Comparison of ENCODE assay signal across 8 cellular contexts in genomic region chr14:32076278-32077080, GRCh38. TPM values are rescaled to one million over a fixed set of nuclear protein-coding genes. Genes with fewer than 3 reads are reported as not detected.
DNase-seq lines count a peak whose midpoint lies in the region; ATAC-seq, FAIRE-seq and TF ChIP-seq lines count a peak whose summit lies in the region.

No MANE protein-coding gene starts in this region.

- H3K9ac ChIP-seq in Loucy (ENCODE audit: low read depth, low read length, poor library complexity, severe bottlenecking), result peak overlapping the region; percentile 89

- WGBS in thymus, result under 1% methylated on average over 76 of the region's 76 CpGs

- peaks cover 3% of the 10 kb centered on the region for H3K36me3 Mint-ChIP-seq in activated naive CD8-positive, alpha-beta T cell treated with anti-CD3 and anti-CD28 coated beads, Interleukin-2, amount 10 ng/mL, durations not matched to agents 7 days and 5 days
- H3K36me3 Mint-ChIP-seq in osteocyte (ENCODE audit: unreplicated experiment), result no peaks in the 10 kb centered on the region

- H2AFZ ChIP-seq in Loucy (ENCODE audit: low read length), result peak overlapping the region; percentile 99

- TF ChIP-seq CTCF in Loucy (conservative IDR thresholded peaks at IDR 0.05; ENCODE audit: low read length), result no peak
- no peak for TF ChIP-seq CTCF in osteocyte (IDR thresholded peaks at IDR 0.05)

- TF ChIP-seq POLR2A in H54 (IDR thresholded peaks at IDR 0.05; ENCODE audit: low read depth, low read length), result no peak; the same call in 1 of the 2 replicates

- peaks cover 12% of the 10 kb centered on the region for H3K27me3 Mint-ChIP-seq in activated naive CD8-positive, alpha-beta T cell treated with anti-CD3 and anti-CD28 coated beads, Interleukin-2, amount 10 ng/mL, durations not matched to agents 7 days and 5 days
- H3K27me3 Mint-ChIP-seq in osteocyte (ENCODE audit: unreplicated experiment), result no peaks in the 10 kb centered on the region

- H3K9me3 Mint-ChIP-seq in activated naive CD8-positive, alpha-beta T cell treated with anti-CD3 and anti-CD28 coated beads, Interleukin-2, amount 10 ng/mL, durations not matched to agents 7 days and 5 days, result no peaks in the 10 kb centered on the region
- H3K9me3 Mint-ChIP-seq in osteocyte (ENCODE audit: unreplicated experiment), result no peaks in the 10 kb centered on the region

- peaks cover 24% of the 10 kb centered on the region for H3K4me1 Mint-ChIP-seq in activated naive CD8-positive, alpha-beta T cell treated with anti-CD3 and anti-CD28 coated beads, Interleukin-2, amount 10 ng/mL, durations not matched to agents 7 days and 5 days
- H3K4me1 Mint-ChIP-seq in osteocyte (ENCODE audit: unreplicated experiment), result peaks cover 38% of the 10 kb centered on the region

- H4K20me1 ChIP-seq in Loucy (ENCODE audit: insufficient read depth, low read length, poor library complexity, severe bottlenecking), result peaks cover 27% of the 10 kb centered on the region

- peak; percentile 96 for DNase-seq in EL
- DNase-seq in H54 (ENCODE audit: insufficient read length, low spot score), result peak; percentile 36
- peak; percentile 95 for DNase-seq in SK-MEL-5 (ENCODE audit: low read depth, low spot score)
- peak; percentile 87 for DNase-seq in activated naive CD8-positive, alpha-beta T cell treated with anti-CD3 and anti-CD28 coated beads, Interleukin-2, amount 10 ng/mL, durations not matched to agents 7 days and 5 days
- peak; percentile 97 for DNase-seq in Right ventricle myocardium inferior (ENCODE audit: missing footprints)
- DNase-seq in osteocyte (ENCODE audit: extremely low spot score, unreplicated experiment), result peak; percentile 99

- H3K4me3 ChIP-seq in Loucy (ENCODE audit: low read length, poor library complexity, severe bottlenecking) (peak overlapping the region; percentile 96), thymus (ENCODE audit: low read length) (peak overlapping the region; percentile 84)

- intact Hi-C loops in Right ventricle myocardium inferior (cut with DNase I), result loop anchor here (1.0 to 10.0 kb wide), 9 partner anchors 51 to 619 kb away; partner anchors contain the start of genes DTD2, NUBPL and RNU6-8

- H3K9me3 ChIP-seq in Loucy (ENCODE audit: insufficient read depth, low read depth, low read length) (no peaks in the 10 kb centered on the region), thymus (ENCODE audit: control insufficient read depth) (no peaks in the 10 kb centered on the region)

- H3K27ac ChIP-seq in thymus (ENCODE audit: low read depth), result peak overlapping the region; percentile 93

- H3K79me2 ChIP-seq in Loucy (ENCODE audit: insufficient read depth, low read length), result peaks cover 38% of the 10 kb centered on the region

- POLR2A ChIA-PET in activated naive CD8-positive, alpha-beta T cell treated with anti-CD3 and anti-CD28 coated beads, Interleukin-2, amount 10 ng/mL, durations not matched to agents 7 days and 5 days (lab: Charles Lee), result interaction anchor here (0.9 to 1.2 kb wide), 4 partner anchors 126 to 488 kb away, joined by 3 to 8 read pairs (median 3); partner anchors contain the start of genes RNU6-7 and RNU6-8

- FAIRE-seq in H54 (lab: Jason Lieb, UNC), result peak; percentile 68

- in situ Hi-C loops in SK-MEL-5 (cut with HindIII; ENCODE audit: low pct_unique_long_range_greater_than_20kb, low sequenced_read_pairs), result no loop called here

- H3K27me3 ChIP-seq in Loucy (ENCODE audit: insufficient read depth, low read length, poor library complexity, severe bottlenecking) (no peaks in the 10 kb centered on the region), thymus (ENCODE audit: control insufficient read depth, insufficient read depth) (no peaks in the 10 kb centered on the region)

- no peaks in the 10 kb centered on the region for H3K36me3 ChIP-seq in Loucy (ENCODE audit: insufficient read depth, low read length)
- no peaks in the 10 kb centered on the region for H3K36me3 ChIP-seq in thymus (ENCODE audit: control insufficient read depth, insufficient read depth)

- no peaks in the 10 kb centered on the region for H3K9me2 ChIP-seq in Loucy (replicated peaks; ENCODE audit: low read depth, low read length)

- H3F3A ChIP-seq in Loucy (ENCODE audit: low read depth), result 0 out of 2 replicates have a peak, but pooled peaks cover 8% of the 10 kb centered on the region

- peak; percentile 58 for ATAC-seq in activated naive CD8-positive, alpha-beta T cell treated with anti-CD3 and anti-CD28 coated beads, Interleukin-2, amount 10 ng/mL, durations not matched to agents 7 days and 5 days (ENCODE audit: low read depth)
- peak; percentile 96 for ATAC-seq in Right ventricle myocardium inferior

- H3K4me2 ChIP-seq in Loucy (ENCODE audit: low read depth, low read length, poor library complexity, severe bottlenecking), result peak overlapping the region; percentile 77

- peak overlapping the region; percentile 90 for H3K27ac Mint-ChIP-seq in activated naive CD8-positive, alpha-beta T cell treated with anti-CD3 and anti-CD28 coated beads, Interleukin-2, amount 10 ng/mL, durations not matched to agents 7 days and 5 days
- peak overlapping the region; percentile 99 for H3K27ac Mint-ChIP-seq in osteocyte (ENCODE audit: unreplicated experiment)

- H3K4me1 ChIP-seq in Loucy (ENCODE audit: insufficient read depth, low read length, poor library complexity, severe bottlenecking) (peaks cover 23% of the 10 kb centered on the region), thymus (ENCODE audit: control insufficient read depth, insufficient read depth, low read length) (peaks cover 5% of the 10 kb centered on the region)

- H3K4me3 Mint-ChIP-seq in activated naive CD8-positive, alpha-beta T cell treated with anti-CD3 and anti-CD28 coated beads, Interleukin-2, amount 10 ng/mL, durations not matched to agents 7 days and 5 days, result peak overlapping the region; percentile 96
- H3K4me3 Mint-ChIP-seq in osteocyte (ENCODE audit: unreplicated experiment), result peak overlapping the region; percentile 96

RNA-seq across cellular contexts. Expression of gene ARHGAP5, which starts 0.6 kb away (rescaled TPM):
- total RNA-seq in SK-MEL-5 (2014; rRNA removed; shearing (Covaris generic)), result 110 and 123 TPM in 2 replicates
- 27.2 and 34.2 TPM in 2 replicates for polyA plus RNA-seq in SK-MEL-5 (2015; cell fraction: cytosol; rRNA removed)
- 36.5 and 50.0 TPM in 2 replicates for polyA plus RNA-seq in SK-MEL-5 (2015; cell fraction: nucleus; rRNA removed)
- total RNA-seq in activated naive CD8-positive, alpha-beta T cell treated with anti-CD3 and anti-CD28 coated beads, Interleukin-2, amount 10 ng/mL, durations not matched to agents 7 days and 5 days, result 10 to 100 TPM; 42.5 to 49.4 TPM
- 210 TPM for total RNA-seq in Right ventricle myocardium inferior
- 83.3 and 87.1 TPM in 2 replicates for total RNA-seq in osteocyte
- 25.9 TPM for polyA plus RNA-seq in thymus

Comparison
In these comparisons a context has a peak if more than half of its experiments do, and no peak if none do; other contexts are left out.
1. Peak in every context shown above with its lines: DNase-seq, ATAC-seq, H3K4me3 ChIP-seq and H3K27ac ChIP-seq.
2. DNase-seq: peak in every context shown above with its lines; median percentile 99 in osteocyte; 97 in Right ventricle myocardium inferior; 96 in EL; 95 in SK-MEL-5; 87 in activated naive CD8-positive, alpha-beta T cell treated with anti-CD3 and anti-CD28 coated beads, Interleukin-2, amount 10 ng/mL, durations not matched to agents 7 days and 5 days; 36 in H54.